Comparison of ENCODE assay signal across 8 cellular contexts in the genomic region with DNA sequence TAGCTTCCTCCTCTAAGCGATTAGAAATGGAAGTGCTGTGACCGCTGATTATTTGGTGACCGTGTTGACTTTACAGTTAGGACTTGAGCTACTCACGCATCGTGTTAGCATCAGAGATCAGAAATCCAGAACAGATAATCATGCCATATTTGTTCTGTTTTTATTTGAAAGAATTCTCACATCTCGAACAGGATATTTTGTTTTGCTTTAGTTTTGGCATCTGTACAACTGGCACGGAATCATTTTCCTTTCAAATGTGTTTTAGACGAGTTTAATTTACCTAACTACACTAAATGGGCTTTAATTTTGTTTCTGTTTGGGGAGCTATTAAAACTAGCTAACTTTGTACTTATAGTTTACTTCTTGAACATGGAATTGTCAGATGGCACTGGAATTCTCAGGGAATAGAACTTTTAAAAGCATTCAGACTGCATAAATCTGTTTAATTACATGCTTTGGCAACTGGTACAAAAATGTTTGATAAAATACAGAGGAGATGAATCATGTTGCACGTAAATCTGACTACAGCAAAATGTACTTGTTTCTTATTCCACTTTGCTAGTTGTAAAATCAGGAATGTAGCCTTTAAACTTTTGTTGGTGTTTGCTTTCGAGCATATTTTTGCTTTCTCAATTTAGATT. TPM values are rescaled to one million over a fixed set of nuclear protein-coding genes. Genes with fewer than 3 reads are reported as not detected.
DNase-seq lines count a peak whose midpoint lies in the region; ATAC-seq and TF ChIP-seq lines count a peak whose summit lies in the region.

No MANE protein-coding gene starts in this region.

- H3K27ac ChIP-seq in HL-60 (replicated peaks), result peak overlapping the region; percentile 94
- H3K27ac ChIP-seq in left lung, result peak overlapping the region; percentile 98 to 99

- peaks cover 0 to 56% of the 10 kb centered on the region in 2 donors for H3K4me1 ChIP-seq in left lung

- intact Hi-C loops in left lung (cut with DNase I), result no loop called here

- no peaks in the 10 kb centered on the region for H3K9me3 ChIP-seq in left lung

- peak overlapping the region; percentile 97 for H3K4me3 Mint-ChIP-seq in type B pancreatic cell

- TF ChIP-seq CTCF in AG09309 (IDR thresholded peaks at IDR 0.05; ENCODE audit: control insufficient read depth, insufficient read depth, low read depth, low read length, missing control alignments) (no peak), HL-60 (IDR thresholded peaks at IDR 0.05; ENCODE audit: insufficient read depth, low read length) (no peak), astrocyte of the cerebellum (IDR thresholded peaks at IDR 0.05; ENCODE audit: low read depth, low read length, missing control alignments) (no peak), left lung (IDR thresholded peaks at IDR 0.05) (no peak), type B pancreatic cell (conservative IDR thresholded peaks at IDR 0.05) (no peak)

- no peaks in the 10 kb centered on the region for H3K36me3 ChIP-seq in left lung

- H3K27me3 Mint-ChIP-seq in type B pancreatic cell, result no peaks in the 10 kb centered on the region

- in situ Hi-C loops in astrocyte of the cerebellum (cut with HindIII; ENCODE audit: low sequenced_read_pairs), result loop anchor here (25.0 kb wide), 1 partner anchor 131 kb away; no protein-coding TSS in a partner anchor

- peaks cover 14% of the 10 kb centered on the region for H3K36me3 Mint-ChIP-seq in type B pancreatic cell

- peaks cover 42% of the 10 kb centered on the region for H3K4me1 Mint-ChIP-seq in type B pancreatic cell (ENCODE audit: unreplicated experiment)

- no peaks in the 10 kb centered on the region for H3K9me3 Mint-ChIP-seq in type B pancreatic cell

- peak overlapping the region; percentile 91 for H3K27ac Mint-ChIP-seq in type B pancreatic cell

- DNase-seq in AG09309 (ENCODE audit: low read depth), result peak; percentile 48
- no peak for DNase-seq in HL-60 (ENCODE audit: low read depth in 1 of 2, low spot score in 1 of 2)
- peak; percentile 19 for DNase-seq in astrocyte of the cerebellum (ENCODE audit: low read depth)
- DNase-seq in left lung, result no peak
- no peak for DNase-seq in type B pancreatic cell (ENCODE audit: extremely low spot score, unreplicated experiment)

- H3K4me3 ChIP-seq in AG09309 (ENCODE audit: control insufficient read depth, low read depth, low read length), result peak overlapping the region; percentile 87
- H3K4me3 ChIP-seq in HL-60 (replicated peaks; ENCODE audit: insufficient read depth, low read length), result peak overlapping the region; percentile 75
- H3K4me3 ChIP-seq in astrocyte of the cerebellum (ENCODE audit: low read depth, low read length), result peak overlapping the region; percentile 92
- H3K4me3 ChIP-seq in left lung, result peak overlapping the region; percentile 83 to 86

- no peaks in the 10 kb centered on the region for H3K27me3 ChIP-seq in HL-60 (ENCODE audit: insufficient read depth, poor library complexity, severe bottlenecking)
- no peaks in the 10 kb centered on the region for H3K27me3 ChIP-seq in left lung

- ATAC-seq in left lung (no peak), GM21360 (IDR thresholded peaks at IDR 0.05; ENCODE audit: unreplicated experiment) (no peak), HG03469 (IDR thresholded peaks at IDR 0.05; ENCODE audit: unreplicated experiment) (no peak), GM21786 (IDR thresholded peaks at IDR 0.05; ENCODE audit: unreplicated experiment) (no peak)

RNA-seq across cellular contexts. Expression of gene ITPRID2, which starts 1.4 kb away (rescaled TPM):
- 100 to 1,000 TPM; 162 to 175 TPM for total RNA-seq in left lung
- total RNA-seq in type B pancreatic cell (ENCODE audit: low replicate concordance), result 109 and 137 TPM in 2 replicates

Comparison
In these comparisons a context has a peak if more than half of its experiments do, and no peak if none do; other contexts are left out.
1. DNase-seq: peak in AG09309 (single experiment) and astrocyte of the cerebellum (single experiment); none in HL-60 (0 of 2), left lung (0 of 2) and type B pancreatic cell (single experiment).
2. Peak in every context shown above with its lines, with median percentiles within 50 percentile points of each other: H3K4me3 ChIP-seq.